21 cellular contexts compared by ENCODE assay signal in the genomic region with DNA sequence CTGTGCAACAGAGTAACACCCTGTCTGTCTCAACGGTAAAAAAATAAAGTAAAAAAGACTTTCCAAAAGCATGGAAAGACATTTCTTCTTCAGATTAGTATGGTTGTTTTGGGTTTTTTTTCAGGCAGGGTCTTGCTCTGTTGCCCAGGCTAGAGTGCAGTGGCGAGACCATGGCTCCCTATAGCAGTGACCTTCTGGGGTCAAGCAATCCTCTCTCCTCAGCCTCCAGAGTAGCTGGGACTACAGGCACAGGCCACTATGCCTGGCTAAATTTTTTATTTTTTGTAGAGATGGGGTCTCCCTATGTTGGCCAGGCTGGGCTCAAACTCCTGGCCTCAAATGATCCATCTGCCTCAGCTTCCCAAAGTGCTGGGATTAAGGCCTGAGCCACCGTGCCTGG.
DNase-seq lines count a peak whose midpoint lies in the region; ATAC-seq, FAIRE-seq and TF ChIP-seq lines count a peak whose summit lies in the region.
"Had no signal": no experiment of that assay in that cellular context is flagged by ENCODE, and none has a peak within 500 bp of the region (broad histone marks: within the 10 kb centered on the region; RNA-seq: fewer than 3 reads in every experiment).

No MANE protein-coding gene starts in this region.

- POLR2A ChIA-PET in activated CD4-positive, alpha-beta T cell treated with anti-CD3 and anti-CD28 coated beads, Interleukin-2, amount 10 ng/mL, durations not matched to agents 7 days and 5 days (lab: Charles Lee): no interaction called here
- POLR2A ChIA-PET in CD8-positive, alpha-beta T cell (lab: Charles Lee): no interaction called here
- POLR2A ChIA-PET in K562 (lab: Yijun Ruan, JAX): interaction anchor here (0.6 to 1.3 kb wide), 3 partner anchors 8 to 156 kb away, joined by 3 read pairs; no protein-coding TSS in a partner anchor
- POLR2A ChIA-PET in CD4-positive, alpha-beta memory T cell (lab: Charles Lee; ENCODE audit: partially characterized antibody): interaction anchor here (1.4 kb wide), 1 partner anchor 23 kb away, joined by 3 read pairs; no protein-coding TSS in a partner anchor

- in situ Hi-C loops in K562 (cut with MboI): no loop called here

- ATAC-seq in CD8-positive, alpha-beta T cell: no peak
- ATAC-seq in K562: no peak

- TF ChIP-seq EP300 in K562 (IDR thresholded peaks at IDR 0.05; ENCODE audit: low read length): no peak

- peaks cover 3% of the 10 kb centered on the region; the same call in 1 of the 2 replicates for H4K20me1 ChIP-seq in K562 (replicated peaks; ENCODE audit: control insufficient read depth, insufficient read depth, low read length)

- no peak overlapping the region for H3K4me3 Mint-ChIP-seq in activated CD4-positive, alpha-beta T cell treated with anti-CD3 and anti-CD28 coated beads, Interleukin-2, amount 10 ng/mL, durations not matched to agents 7 days and 5 days
- H3K4me3 Mint-ChIP-seq in CD8-positive, alpha-beta T cell: no peak overlapping the region
- H3K4me3 Mint-ChIP-seq in IgD-negative memory B cell: no peak overlapping the region
- H3K4me3 Mint-ChIP-seq in CD4-positive, alpha-beta memory T cell: no peak overlapping the region

- no peak for DNase-seq in activated CD4-positive, alpha-beta T cell treated with anti-CD3 and anti-CD28 coated beads, Interleukin-2, amount 10 ng/mL, durations not matched to agents 7 days and 5 days
- no peak for DNase-seq in activated CD4-positive, alpha-beta T cell treated with anti-CD3 and anti-CD28 coated beads for 48 hours
- DNase-seq in CD8-positive, alpha-beta T cell: no peak
- DNase-seq in K562 (ENCODE audit: extremely low read depth in 1 of 4, low spot score in 3 of 4): no peak
- DNase-seq in Peyer's patch: no peak
- DNase-seq in CD4-positive, alpha-beta memory T cell: no peak
- DNase-seq in NCI-H345 (lab: John Stamatoyannopoulos, UW): no peak
- DNase-seq: BE2C, C1 segment of cervical spinal cord, Calu3, COR-L47, DMS53, DMS79 treated with DMSO at 0.1 percent for 48 hours, GF-D8, GOT3 had no signal

- no peak for FAIRE-seq in K562 (lab: Jason Lieb, UNC)
- FAIRE-seq: A204.1, GM12891, H54 had no signal

- WGBS in K562 (ENCODE audit: insufficient coverage, low coverage, missing lambda C conversion rate): 73% methylated on average over 3 of the region's 3 CpGs

- H3K9me3 ChIP-seq in CD8-positive, alpha-beta T cell (ENCODE audit: low read length): no peaks in the 10 kb centered on the region
- H3K9me3 ChIP-seq in K562 (replicated peaks; ENCODE audit: control insufficient read depth, insufficient read depth, low read depth, low read length) (no peaks in the 10 kb centered on the region), Peyer's patch (no peaks in the 10 kb centered on the region)
- no peaks in the 10 kb centered on the region for H3K9me3 ChIP-seq in CD4-positive, alpha-beta memory T cell (ENCODE audit: control insufficient read depth in 1 of 2, low read length in 2 of 2)
- H3K9me3 ChIP-seq: BE2C, HAP-1 had no signal

- no peak overlapping the region for H3K4me3 ChIP-seq in CD8-positive, alpha-beta T cell (ENCODE audit: low read depth, low read length)
- H3K4me3 ChIP-seq in K562: no peak overlapping the region
- no peak overlapping the region for H3K4me3 ChIP-seq in Peyer's patch
- no peak overlapping the region for H3K4me3 ChIP-seq in CD4-positive, alpha-beta memory T cell (ENCODE audit: low read length in 2 of 2)
- H3K4me3 ChIP-seq: HAP-1 had no signal

- TF ChIP-seq POLR2A in K562 (conservative IDR thresholded peaks at IDR 0.05) (no peak), Peyer's patch (IDR thresholded peaks at IDR 0.05) (no peak)

- H3K27me3 Mint-ChIP-seq in activated CD4-positive, alpha-beta T cell treated with anti-CD3 and anti-CD28 coated beads, Interleukin-2, amount 10 ng/mL, durations not matched to agents 7 days and 5 days: no peaks in the 10 kb centered on the region
- H3K27me3 Mint-ChIP-seq in CD8-positive, alpha-beta T cell (ENCODE audit: low read depth): no peaks in the 10 kb centered on the region
- H3K27me3 Mint-ChIP-seq in IgD-negative memory B cell: no peaks in the 10 kb centered on the region
- no peaks in the 10 kb centered on the region for H3K27me3 Mint-ChIP-seq in CD4-positive, alpha-beta memory T cell

- H3K9ac ChIP-seq in K562 (ENCODE audit: insufficient read depth in 1 of 2, low read depth in 2 of 2, low read length in 2 of 2): no peak overlapping the region

- no peak overlapping the region for H3K4me2 ChIP-seq in K562 (ENCODE audit: insufficient read depth, low read length)

- H3K36me3 Mint-ChIP-seq in activated CD4-positive, alpha-beta T cell treated with anti-CD3 and anti-CD28 coated beads, Interleukin-2, amount 10 ng/mL, durations not matched to agents 7 days and 5 days (ENCODE audit: low read depth): peaks cover 17% of the 10 kb centered on the region
- H3K36me3 Mint-ChIP-seq in CD8-positive, alpha-beta T cell: peaks cover 71% of the 10 kb centered on the region
- peaks cover 6% of the 10 kb centered on the region for H3K36me3 Mint-ChIP-seq in IgD-negative memory B cell
- H3K36me3 Mint-ChIP-seq in CD4-positive, alpha-beta memory T cell: peaks cover 19 to 62% of the 10 kb centered on the region in 2 donors

- no peak for TF ChIP-seq CTCF in CD8-positive, alpha-beta T cell (IDR thresholded peaks at IDR 0.05)
- TF ChIP-seq CTCF in K562 (IDR thresholded peaks at IDR 0.05 in 2 of 3, conservative IDR thresholded peaks at IDR 0.05 in 1 of 3; ENCODE audit: insufficient read depth in 2 of 3, low read depth in 1 of 3, low read length in 3 of 3) (no peak), Peyer's patch (IDR thresholded peaks at IDR 0.05) (no peak)

- no peak overlapping the region for H2AFZ ChIP-seq in K562 (ENCODE audit: low read depth, low read length)

- peaks cover 2% of the 10 kb centered on the region for H3K9me1 ChIP-seq in K562 (ENCODE audit: control insufficient read depth, insufficient read depth, low read length)

- no peaks in the 10 kb centered on the region for H3K9me3 Mint-ChIP-seq in activated CD4-positive, alpha-beta T cell treated with anti-CD3 and anti-CD28 coated beads, Interleukin-2, amount 10 ng/mL, durations not matched to agents 7 days and 5 days
- no peaks in the 10 kb centered on the region for H3K9me3 Mint-ChIP-seq in CD8-positive, alpha-beta T cell
- no peaks in the 10 kb centered on the region for H3K9me3 Mint-ChIP-seq in IgD-negative memory B cell
- H3K9me3 Mint-ChIP-seq in CD4-positive, alpha-beta memory T cell: no peaks in the 10 kb centered on the region

- no TSS peak for BruUV-seq in K562 (replicated peaks; lab: Mats Ljungman, UMichigan)

- no peak for TF ChIP-seq RAD21 in K562 (CRISPR knock-in tag; conservative IDR thresholded peaks at IDR 0.05 in 1 of 2, IDR thresholded peaks at IDR 0.05 in 1 of 2)

- peaks cover 8% of the 10 kb centered on the region for H3K4me1 ChIP-seq in CD8-positive, alpha-beta T cell (ENCODE audit: insufficient read depth, low read length)
- H3K4me1 ChIP-seq in K562 (replicated peaks in 1 of 2; ENCODE audit: control insufficient read depth in 2 of 2, insufficient read depth in 2 of 2, low read length in 2 of 2) (peaks cover 0 to under 1% of the 10 kb centered on the region in 2 experiments; a peak in 2 of 5 replicates), Peyer's patch (no peaks in the 10 kb centered on the region)
- H3K4me1 ChIP-seq in CD4-positive, alpha-beta memory T cell (ENCODE audit: insufficient read depth, low read length): no peaks in the 10 kb centered on the region
- H3K4me1 ChIP-seq: BE2C, HAP-1 had no signal

- CTCF ChIA-PET in activated CD4-positive, alpha-beta T cell treated with anti-CD3 and anti-CD28 coated beads, Interleukin-2, amount 10 ng/mL, durations not matched to agents 7 days and 5 days (lab: Charles Lee): interaction anchor here (1.1 to 1.5 kb wide), 4 partner anchors 21 to 178 kb away, joined by 3 read pairs; no protein-coding TSS in a partner anchor
- CTCF ChIA-PET in CD8-positive, alpha-beta T cell (lab: Charles Lee): interaction anchor here (2.6 kb wide), 1 partner anchor 8 kb away, joined by 12 read pairs; no protein-coding TSS in a partner anchor
- CTCF ChIA-PET in K562 (lab: Yijun Ruan, JAX; ENCODE audit: low intra/inter-chr PET ratio): no interaction called here
- CTCF ChIA-PET in CD4-positive, alpha-beta memory T cell (lab: Charles Lee; ENCODE audit: partially characterized antibody): interaction anchor here (0.7 to 1.7 kb wide), 5 partner anchors 8 to 29 kb away, joined by 3 to 5 read pairs (median 4); no protein-coding TSS in a partner anchor

- no peaks in the 10 kb centered on the region for H3K79me2 ChIP-seq in K562 (ENCODE audit: control insufficient read depth, insufficient read depth, low read length)

- no peaks in the 10 kb centered on the region for H3K27me3 ChIP-seq in CD8-positive, alpha-beta T cell (ENCODE audit: insufficient read depth, low read length)
- H3K27me3 ChIP-seq in K562 (ENCODE audit: control insufficient read depth in 2 of 2, insufficient read depth in 2 of 2, low read length in 2 of 2): no peaks in the 10 kb centered on the region
- no peaks in the 10 kb centered on the region for H3K27me3 ChIP-seq in Peyer's patch
- H3K27me3 ChIP-seq in CD4-positive, alpha-beta memory T cell (ENCODE audit: insufficient read depth, low read length): no peaks in the 10 kb centered on the region
- H3K27me3 ChIP-seq: BE2C had no signal

- peaks cover 12% of the 10 kb centered on the region for H3K36me3 ChIP-seq in CD8-positive, alpha-beta T cell (ENCODE audit: insufficient read depth, low read length)
- H3K36me3 ChIP-seq in K562 (ENCODE audit: control insufficient read depth, insufficient read depth, low read length) (peaks cover 4% of the 10 kb centered on the region; the same call in 2 of the 3 replicates), Peyer's patch (peaks cover 0 to 12% (median 0%) of the 10 kb centered on the region in 3 donors)
- peaks cover 16% of the 10 kb centered on the region for H3K36me3 ChIP-seq in CD4-positive, alpha-beta memory T cell (ENCODE audit: insufficient read depth, low read length)

- peak overlapping the region; percentile 42 for H3K27ac Mint-ChIP-seq in activated CD4-positive, alpha-beta T cell treated with anti-CD3 and anti-CD28 coated beads, Interleukin-2, amount 10 ng/mL, durations not matched to agents 7 days and 5 days
- peak overlapping the region; percentile 43 for H3K27ac Mint-ChIP-seq in CD8-positive, alpha-beta T cell
- peak overlapping the region in 2 of 3 donors; percentile 21 to 76 for H3K27ac Mint-ChIP-seq in IgD-negative memory B cell
- peak overlapping the region in 3 of 7 donors; percentile 7 to 38 (median 11) for H3K27ac Mint-ChIP-seq in CD4-positive, alpha-beta memory T cell

- intact Hi-C loops in CD8-positive, alpha-beta T cell (cut with DNase I, micrococcal nuclease): no loop called here
- intact Hi-C loops in K562 (cut with micrococcal nuclease): no loop called here
- intact Hi-C loops in CD4-positive, alpha-beta memory T cell (cut with micrococcal nuclease): no loop called here

- H3K4me1 Mint-ChIP-seq in activated CD4-positive, alpha-beta T cell treated with anti-CD3 and anti-CD28 coated beads, Interleukin-2, amount 10 ng/mL, durations not matched to agents 7 days and 5 days: no peaks in the 10 kb centered on the region
- peaks cover 4% of the 10 kb centered on the region for H3K4me1 Mint-ChIP-seq in CD8-positive, alpha-beta T cell (ENCODE audit: low read depth)
- H3K4me1 Mint-ChIP-seq in IgD-negative memory B cell: peaks cover 0 to 6% (median 0%) of the 10 kb centered on the region in 3 donors
- peaks cover 0 to 10% (median 3%) of the 10 kb centered on the region in 4 donors for H3K4me1 Mint-ChIP-seq in CD4-positive, alpha-beta memory T cell

- no peak overlapping the region for H3K27ac ChIP-seq in CD8-positive, alpha-beta T cell (ENCODE audit: low read depth, low read length)
- H3K27ac ChIP-seq in K562 (ENCODE audit: extremely low read depth, low read depth, low read length) (no peak overlapping the region), Peyer's patch (no peak overlapping the region)
- H3K27ac ChIP-seq in CD4-positive, alpha-beta memory T cell (ENCODE audit: low read depth, low read length): no peak overlapping the region
- H3K27ac ChIP-seq: 22Rv1 had no signal

Comparison
In these comparisons a context has a peak if more than half of its experiments do, and no peak if none do; other contexts are left out.
1. POLR2A ChIA-PET loops: an anchor here in K562 (0.6 to 1.3 kb wide) and CD4-positive, alpha-beta memory T cell (1.4 kb wide); none called in activated CD4-positive, alpha-beta T cell treated with anti-CD3 and anti-CD28 coated beads, Interleukin-2, amount 10 ng/mL, durations not matched to agents 7 days and 5 days and CD8-positive, alpha-beta T cell.